In the genomic region with DNA sequence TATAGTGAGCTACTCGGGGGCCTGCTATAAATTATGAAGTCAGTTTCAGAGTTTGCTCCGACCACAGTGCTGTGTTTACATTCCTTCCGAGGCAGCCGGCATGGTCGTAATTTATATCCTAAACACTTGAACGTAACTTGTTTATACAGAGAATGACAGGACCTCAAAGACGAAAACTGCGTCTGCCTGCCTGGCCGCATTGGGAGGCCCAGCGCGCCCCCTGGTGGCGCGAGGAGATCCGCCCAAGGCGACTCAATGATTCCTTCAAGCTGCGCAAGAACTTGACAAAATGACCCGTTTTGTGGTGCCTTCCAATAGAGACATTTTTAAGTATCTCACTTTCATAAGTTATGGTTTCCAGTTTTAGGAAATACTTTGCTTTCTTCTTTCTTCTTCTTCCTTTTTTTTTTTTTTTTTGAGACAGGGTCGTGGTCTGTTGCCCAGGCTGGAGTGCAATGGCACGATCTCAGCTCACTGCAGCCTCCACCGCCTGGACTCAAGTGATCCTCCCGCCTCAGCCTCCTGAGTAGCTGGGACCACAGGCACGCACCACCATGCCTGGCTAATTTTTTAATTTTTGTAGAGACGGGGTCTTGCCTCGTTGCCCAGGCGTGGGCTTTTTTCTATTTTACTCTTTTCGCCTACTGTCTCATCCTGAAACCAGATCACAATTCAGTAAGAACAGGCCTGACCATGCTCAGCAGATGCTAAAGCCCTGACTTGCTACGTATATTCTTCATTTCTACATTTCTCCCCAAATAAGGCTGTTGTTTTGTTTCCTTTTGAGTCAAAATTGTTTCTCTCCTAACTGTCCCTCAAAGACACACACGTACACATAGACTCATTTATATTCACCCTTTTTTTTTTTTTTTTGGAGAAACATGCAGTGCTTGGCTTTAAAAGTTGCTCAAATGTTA, we compare ENCODE assay signal across 9 cellular contexts. TPM values are rescaled to one million over a fixed set of nuclear protein-coding genes. Genes with fewer than 3 reads are reported as not detected.
A peak's percentile ranks its signal among the peaks of the same experiment; 100 is the strongest.
DNase-seq lines count a peak whose midpoint lies in the region; TF ChIP-seq lines count a peak whose summit lies in the region.
"Had no signal": no experiment of that assay in that cellular context is flagged by ENCODE, and none has a peak within 500 bp of the region (broad histone marks: within the 10 kb centered on the region; RNA-seq: fewer than 3 reads in every experiment).

No MANE protein-coding gene starts in this region.

- peak overlapping the region in 1 of 4 donors; percentile 90 for H3K27ac ChIP-seq in Peyer's patch
- no peak overlapping the region for H3K27ac ChIP-seq in testis
- H3K27ac ChIP-seq: BLaER1 treated with 17β-estradiol and CSF1 and Interleukin-3, amounts not matched to agents 10 nM and 100 nM had no signal

- H3K27me3 ChIP-seq in Peyer's patch (peaks cover 0 to 18% of the 10 kb centered on the region in 2 donors), testis (no peaks in the 10 kb centered on the region)

- no peak overlapping the region for H3K4me3 Mint-ChIP-seq in activated T-helper 1 cell treated with anti-CD3 and anti-CD28 coated beads, Interleukin-12 subunit alpha, Interleukin-12 subunit beta, Interleukin-2, Interleukin-4 antibody, amounts not matched to agents 30 ng/mL and 10 ng/mL and 1 ng/mL, durations not matched to agents 14 hours and 24 hours and 36 hours

- peaks cover 4% of the 10 kb centered on the region for H3K36me3 Mint-ChIP-seq in activated T-helper 1 cell treated with anti-CD3 and anti-CD28 coated beads, Interleukin-12 subunit alpha, Interleukin-12 subunit beta, Interleukin-2, Interleukin-4 antibody, amounts not matched to agents 30 ng/mL and 10 ng/mL and 1 ng/mL, durations not matched to agents 14 hours and 24 hours and 36 hours (ENCODE audit: low read depth)

- WGBS in testis, 2 donors: 32 to 33% methylated on average over 28 of the region's 28 CpGs

- H3K9me3 Mint-ChIP-seq in activated T-helper 1 cell treated with anti-CD3 and anti-CD28 coated beads, Interleukin-12 subunit alpha, Interleukin-12 subunit beta, Interleukin-2, Interleukin-4 antibody, amounts not matched to agents 30 ng/mL and 10 ng/mL and 1 ng/mL, durations not matched to agents 14 hours and 24 hours and 36 hours: no peaks in the 10 kb centered on the region

- H3K4me1 Mint-ChIP-seq in activated T-helper 1 cell treated with anti-CD3 and anti-CD28 coated beads, Interleukin-12 subunit alpha, Interleukin-12 subunit beta, Interleukin-2, Interleukin-4 antibody, amounts not matched to agents 30 ng/mL and 10 ng/mL and 1 ng/mL, durations not matched to agents 14 hours and 24 hours and 36 hours (ENCODE audit: low read depth): peaks cover 5% of the 10 kb centered on the region

- no peaks in the 10 kb centered on the region for H3K4me1 ChIP-seq in Peyer's patch
- H3K4me1 ChIP-seq in testis: peaks cover 6% of the 10 kb centered on the region

- H3K27me3 Mint-ChIP-seq in activated T-helper 1 cell treated with anti-CD3 and anti-CD28 coated beads, Interleukin-12 subunit alpha, Interleukin-12 subunit beta, Interleukin-2, Interleukin-4 antibody, amounts not matched to agents 30 ng/mL and 10 ng/mL and 1 ng/mL, durations not matched to agents 14 hours and 24 hours and 36 hours (ENCODE audit: insufficient read depth): peaks cover 53% of the 10 kb centered on the region

- no peaks in the 10 kb centered on the region for H3K9me3 ChIP-seq in Peyer's patch
- H3K9me3 ChIP-seq in testis: no peaks in the 10 kb centered on the region
- H3K9me3 ChIP-seq: BLaER1 treated with 17β-estradiol and CSF1 and Interleukin-3, amounts not matched to agents 10 nM and 100 nM had no signal

- H3K27ac Mint-ChIP-seq in activated T-helper 1 cell treated with anti-CD3 and anti-CD28 coated beads, Interleukin-12 subunit alpha, Interleukin-12 subunit beta, Interleukin-2, Interleukin-4 antibody, amounts not matched to agents 30 ng/mL and 10 ng/mL and 1 ng/mL, durations not matched to agents 14 hours and 24 hours and 36 hours: no peak overlapping the region

- TF ChIP-seq POLR2A in Peyer's patch (IDR thresholded peaks at IDR 0.05): no peak
- TF ChIP-seq POLR2A in testis (IDR thresholded peaks at IDR 0.05): no peak

- DNase-seq in NCI-H1694 treated with DMSO at 0.1 percent for 48 hours (lab: John Stamatoyannopoulos, UW) (peak; percentile 16), NCI-H1694 (lab: John Stamatoyannopoulos, UW) (no peak), HS-5 (ENCODE audit: low read depth) (peak; percentile 49), Peyer's patch (peak in 2 of 3 donors; percentile 58 to 87), fibroblast of the aortic adventitia (ENCODE audit: low read depth) (peak; percentile 81), occipital lobe (lab: John Stamatoyannopoulos, UW) (peak; percentile 7), testis (peak; percentile 87)
- peak; percentile 42 for DNase-seq in activated T-helper 1 cell treated with anti-CD3 and anti-CD28 coated beads, Interleukin-12 subunit alpha, Interleukin-12 subunit beta, Interleukin-2, Interleukin-4 antibody, amounts not matched to agents 30 ng/mL and 10 ng/mL and 1 ng/mL, durations not matched to agents 14 hours and 24 hours and 36 hours (ENCODE audit: low spot score)

- peak; percentile 69 to 92 (median 78) for TF ChIP-seq CTCF in Peyer's patch (IDR thresholded peaks at IDR 0.05)
- TF ChIP-seq CTCF in fibroblast of the aortic adventitia (IDR thresholded peaks at IDR 0.05; ENCODE audit: insufficient read depth, low read length): peak; percentile 99
- peak; percentile 71 to 92 (median 76) for TF ChIP-seq CTCF in testis (IDR thresholded peaks at IDR 0.05)

- H3K36me3 ChIP-seq in Peyer's patch: no peaks in the 10 kb centered on the region
- H3K36me3 ChIP-seq in testis (ENCODE audit: low read depth, missing control alignments): no peaks in the 10 kb centered on the region
- H3K36me3 ChIP-seq: BLaER1 treated with 17β-estradiol and CSF1 and Interleukin-3, amounts not matched to agents 10 nM and 100 nM had no signal

- H3K4me3 ChIP-seq in Peyer's patch (no peak overlapping the region), fibroblast of the aortic adventitia (ENCODE audit: low read depth, low read length) (no peak overlapping the region), testis (no peak overlapping the region)
- H3K4me3 ChIP-seq: BLaER1 treated with 17β-estradiol and CSF1 and Interleukin-3, amounts not matched to agents 10 nM and 100 nM had no signal

- intact Hi-C loops in activated T-helper 1 cell treated with anti-CD3 and anti-CD28 coated beads, Interleukin-12 subunit alpha, Interleukin-12 subunit beta, Interleukin-2, Interleukin-4 antibody, amounts not matched to agents 30 ng/mL and 10 ng/mL and 1 ng/mL, durations not matched to agents 14 hours and 24 hours and 36 hours (cut with micrococcal nuclease): loop anchor here (1.0 to 5.0 kb wide), 4 partner anchors 600 to 1208 kb away; no protein-coding TSS in a partner anchor
- intact Hi-C loops in testis (cut with DNase I; ENCODE audit: low total_unique reads): no loop called here

RNA-seq across cellular contexts. Expression of gene FOXF2, which starts 7.8 kb away (rescaled TPM):
- total RNA-seq in Peyer's patch (10 to 100 TPM in 1 of 4 donors, 1 to 10 TPM in 3; 4.0 to 14.0 (median 8.0) TPM), fibroblast of the aortic adventitia (ENCODE audit: low replicate concordance) (0.25 and 8.1 TPM in 2 replicates), occipital lobe (1.2 TPM), testis (1 to 10 TPM; 3.3 to 4.7 TPM)
- not detected in 2 replicates for total RNA-seq in activated T-helper 1 cell treated with anti-CD3 and anti-CD28 coated beads, Interleukin-12 subunit alpha, Interleukin-12 subunit beta, Interleukin-2, Interleukin-4 antibody, amounts not matched to agents 30 ng/mL and 10 ng/mL and 1 ng/mL, durations not matched to agents 14 hours and 24 hours and 36 hours
- polyA plus RNA-seq in testis (ENCODE audit: insufficient read depth, low read depth, low replicate concordance): 1.2 TPM
